8 cellular contexts compared by ENCODE assay signal in genomic region chr16:29862884-29863668, GRCh38. TPM values are rescaled to one million over a fixed set of nuclear protein-coding genes. Genes with fewer than 3 reads are reported as not detected.
DNase-seq lines count a peak whose midpoint lies in the region; ATAC-seq and TF ChIP-seq lines count a peak whose summit lies in the region.

CDIPT (minus strand) TSS chr16:29863226; CDS start chr16:29862857, 369 bp downstream.

- CTCF ChIA-PET in PC-3 (lab: Charles Lee), result interaction anchor here (1.0 kb wide), 1 partner anchor 37 kb away, joined by 3 read pairs; the partner anchor contains the start of genes ASPHD1 and SEZ6L2

- no peaks in the 10 kb centered on the region for H3K36me3 ChIP-seq in PC-3 (ENCODE audit: low read depth, low read length)
- H3K36me3 ChIP-seq in mucosa of descending colon (ENCODE audit: low read depth), result peaks cover 7% of the 10 kb centered on the region

- TF ChIP-seq CTCF in PC-3 (conservative IDR thresholded peaks at IDR 0.05; ENCODE audit: low read depth, low read length), result peak; percentile 74
- peak; percentile 38 for TF ChIP-seq CTCF in mucosa of descending colon (IDR thresholded peaks at IDR 0.05)

- H2AFZ ChIP-seq in PC-3 (ENCODE audit: low read length), result peak within 1 kb of the TSS; percentile 78

- H3K4me2 ChIP-seq in PC-3 (ENCODE audit: low read length), result peak within 1 kb of the TSS; percentile 92

- intact Hi-C loops in PC-3 (cut with micrococcal nuclease), result loop anchor here (2.0 to 5.0 kb wide), 3 partner anchors 46 to 159 kb away; partner anchors contain the start of genes C16orf92, INO80E and PAGR1
- intact Hi-C loops in mucosa of descending colon (cut with DNase I, micrococcal nuclease), result no loop called here

- H3F3A ChIP-seq in PC-3 (ENCODE audit: low read length, unreplicated experiment), result no peaks in the 10 kb centered on the region

- POLR2A ChIA-PET in PC-3 (lab: Charles Lee; ENCODE audit: unreplicated experiment), result no interaction called here

- peak within 1 kb of the TSS; percentile 81 for H3K4me3 ChIP-seq in Jurkat, Clone E6-1 (ENCODE audit: low read length)
- H3K4me3 ChIP-seq in PC-3 (ENCODE audit: low read length) (peak within 1 kb of the TSS; percentile 78), mucosa of descending colon (peak within 1 kb of the TSS; percentile 87)

- no peaks in the 10 kb centered on the region for H4K20me1 ChIP-seq in PC-3 (ENCODE audit: low read length)

- H3K9me3 ChIP-seq in PC-3 (ENCODE audit: low read length) (no peaks in the 10 kb centered on the region), mucosa of descending colon (no peaks in the 10 kb centered on the region)

- peak within 1 kb of the TSS; percentile 77 for H3K9ac ChIP-seq in PC-3 (ENCODE audit: low read length)

- ATAC-seq in GM21529 (IDR thresholded peaks at IDR 0.05; ENCODE audit: unreplicated experiment) (peak; percentile 92), PC-3 (peak; percentile 98), mucosa of descending colon (peak; percentile 96)

- BruUV-seq in PC-3 (replicated peaks; lab: Mats Ljungman, UMichigan), result no TSS peak

- H3K27me3 ChIP-seq in PC-3 (ENCODE audit: low read length), result no peaks in the 10 kb centered on the region

- H3K4me1 ChIP-seq in PC-3 (ENCODE audit: insufficient read depth, low read length) (no peaks in the 10 kb centered on the region), mucosa of descending colon (ENCODE audit: low read depth) (peaks cover 18% of the 10 kb centered on the region)

- H3K9me2 ChIP-seq in PC-3 (replicated peaks; ENCODE audit: low read length), result no peaks in the 10 kb centered on the region

- DNase-seq in DMS153 treated with DMSO at 0.1 percent for 48 hours (lab: John Stamatoyannopoulos, UW; ENCODE audit: unreplicated experiment) (peak; percentile 93), PC-3 (peak; percentile 93), activated T-cell treated with anti-CD3 and anti-CD28 coated beads for 48 hours (ENCODE audit: low read depth) (peak; percentile 89), epithelial cell of prostate (ENCODE audit: low read depth, low spot score) (peak; percentile 80), mucosa of descending colon (peak; percentile 91 to 94 (median 94))
- DNase-seq in Jurkat, Clone E6-1 (ENCODE audit: low read depth, low spot score), result peak; percentile 99
- DNase-seq in stimulated activated CD8-positive, alpha-beta memory T cell treated with anti-CD3 and anti-CD28 coated beads, Interleukin-4, amount 100 ng/mL, for 24 hours (ENCODE audit: low read depth), result peak; percentile 87

- peaks cover 17% of the 10 kb centered on the region for H3K79me2 ChIP-seq in PC-3 (ENCODE audit: low read length)

- peak within 1 kb of the TSS; percentile 65 for H3K27ac ChIP-seq in PC-3 (ENCODE audit: low read length)
- H3K27ac ChIP-seq in epithelial cell of prostate, result peak within 1 kb of the TSS; percentile 76

RNA-seq across cellular contexts. Expression of gene CDIPT, which starts in this region (rescaled TPM):
- polyA plus RNA-seq in Jurkat, Clone E6-1 (2012; ENCODE audit: insufficient read depth, insufficient read length), result 66.3 TPM
- total RNA-seq in PC-3 (2014; rRNA removed) (60.5 and 86.2 TPM in 2 replicates), mucosa of descending colon (100 to 1,000 TPM in 1 of 3 donors, 10 to 100 TPM in 2; 53.1 to 102 (median 90.5) TPM)

Comparison
In these comparisons a context has a peak if more than half of its experiments do, and no peak if none do; other contexts are left out.
1. Peak in every context shown above with its lines: DNase-seq, ATAC-seq, H3K4me3 ChIP-seq and H3K27ac ChIP-seq.